17 cellular contexts compared by ENCODE assay signal in genomic region chr6:6865601-6866000, GRCh38.
"Had no signal": no experiment of that assay in that cellular context is flagged by ENCODE, and none has a peak within 500 bp of the region (broad histone marks: within the 10 kb centered on the region; RNA-seq: fewer than 3 reads in every experiment).

No MANE protein-coding gene starts in this region.

- H3K27ac Mint-ChIP-seq: activated CD4-positive, alpha-beta memory T cell treated with anti-CD3 and anti-CD28 coated beads, Interleukin-2, amount 10 ng/mL, durations not matched to agents 7 days and 5 days; activated naive CD4-positive, alpha-beta T cell treated with anti-CD3 and anti-CD28 coated beads, Interleukin-2, amount 50 U/mL, for 72 hours; natural killer cell had no signal

- H3K4me3 Mint-ChIP-seq: activated CD4-positive, alpha-beta memory T cell treated with anti-CD3 and anti-CD28 coated beads, Interleukin-2, amount 10 ng/mL, durations not matched to agents 7 days and 5 days; natural killer cell had no signal

- H3K27ac ChIP-seq: cardiac muscle cell, foreskin keratinocyte, thyroid gland, vagina had no signal

- H3K9me3 ChIP-seq: thyroid gland, vagina had no signal

- ATAC-seq: activated naive CD4-positive, alpha-beta T cell treated with anti-CD3 and anti-CD28 coated beads, Interleukin-2, amount 50 U/mL, for 72 hours; foreskin keratinocyte; natural killer cell had no signal

- H3K4me3 ChIP-seq: cardiac muscle cell, thyroid gland, vagina had no signal

- H3K4me1 ChIP-seq: foreskin keratinocyte, thyroid gland, vagina had no signal

- H3K4me1 Mint-ChIP-seq: activated CD4-positive, alpha-beta memory T cell treated with anti-CD3 and anti-CD28 coated beads, Interleukin-2, amount 10 ng/mL, durations not matched to agents 7 days and 5 days; natural killer cell had no signal

- H3K9me3 Mint-ChIP-seq: activated CD4-positive, alpha-beta memory T cell treated with anti-CD3 and anti-CD28 coated beads, Interleukin-2, amount 10 ng/mL, durations not matched to agents 7 days and 5 days; activated naive CD4-positive, alpha-beta T cell treated with anti-CD3 and anti-CD28 coated beads, Interleukin-2, amount 50 U/mL, for 72 hours; natural killer cell had no signal

- DNase-seq: activated CD4-positive, alpha-beta memory T cell treated with anti-CD3 and anti-CD28 coated beads, Interleukin-2, amount 10 ng/mL, durations not matched to agents 7 days and 5 days; activated CD4-positive, alpha-beta T cell treated with anti-CD3 and anti-CD28 coated beads for 4 hours; activated effector memory CD4-positive, alpha-beta T cell treated with anti-CD3 and anti-CD28 coated beads, Interleukin-2, amount 50 U/mL, for 16 hours; activated T-cell treated with anti-CD3 and anti-CD28 coated beads, Interleukin-2, amount 50 U/mL, for 48 hours; effector CD4-positive, alpha-beta T cell; foreskin keratinocyte; glutamatergic neuron; kidney glomerular epithelial cell; mesendoderm; natural killer cell; retina; stimulated activated CD4-positive, alpha-beta T cell treated with anti-CD3 and anti-CD28 coated beads, Interleukin-12 subunit alpha, Interleukin-12 subunit beta, amount 100 ng/mL, for 4 hours; stimulated activated CD4-positive, alpha-beta T cell treated with anti-CD3 and anti-CD28 coated beads, Interleukin-2, amount 100 ng/mL, for 24 hours; thyroid gland had no signal

- H3K27me3 ChIP-seq: cardiac muscle cell, foreskin keratinocyte, thyroid gland, vagina had no signal

- H3K36me3 ChIP-seq: cardiac muscle cell, thyroid gland, vagina had no signal
